12 cellular contexts compared by ENCODE assay signal in genomic region chrX:47579537-47579936, GRCh38. TPM values are rescaled to one million over a fixed set of nuclear protein-coding genes. Genes with fewer than 3 reads are reported as not detected.
DNase-seq lines count a peak whose midpoint lies in the region; ATAC-seq, FAIRE-seq and TF ChIP-seq lines count a peak whose summit lies in the region.
"Had no signal": no experiment of that assay in that cellular context is flagged by ENCODE, and none has a peak within 500 bp of the region (broad histone marks: within the 10 kb centered on the region; RNA-seq: fewer than 3 reads in every experiment).

No MANE protein-coding gene starts in this region.

- intact Hi-C loops in right cardiac atrium (cut with DNase I) (no loop called here), Right ventricle myocardium superior (cut with DNase I) (no loop called here), esophagus muscularis mucosa (cut with DNase I) (no loop called here)

- DNase-seq in right cardiac atrium, result no peak
- no peak for DNase-seq in Right ventricle myocardium superior
- DNase-seq in RWPE1 (ENCODE audit: low spot score), result peak; percentile 13
- DNase-seq in esophagus muscularis mucosa (ENCODE audit: extremely low spot score), result peak; percentile 90
- no peak for DNase-seq in stimulated activated naive CD8-positive, alpha-beta T cell treated with anti-CD3 and anti-CD28 coated beads, Interleukin-15, Interleukin-2, amounts not matched to agents 100 U/mL and 50 U/mL, for 24 hours
- no peak for DNase-seq in HT-29 (ENCODE audit: low spot score)
- DNase-seq in small intestine, result no peak
- DNase-seq in Kasumi-1 (lab: John Stamatoyannopoulos, UW), result no peak
- DNase-seq: COR-L47, naive B cell, NCI-H1105 treated with DMSO at 0.1 percent for 48 hours had no signal

- H3K27ac ChIP-seq in right cardiac atrium (ENCODE audit: low read length), result no peak overlapping the region
- peak overlapping the region; percentile 62 for H3K27ac ChIP-seq in RWPE1
- no peak overlapping the region for H3K27ac ChIP-seq in esophagus muscularis mucosa (replicated peaks in 1 of 4)
- peak overlapping the region in 1 of 2 donors; percentile 60 for H3K27ac ChIP-seq in small intestine (ENCODE audit: low read depth in 1 of 2, low read length in 1 of 2)

- H3K9me3 ChIP-seq in right cardiac atrium (ENCODE audit: control insufficient read depth, low read length), result no peaks in the 10 kb centered on the region
- H3K9me3 ChIP-seq in esophagus muscularis mucosa, result no peaks in the 10 kb centered on the region
- no peaks in the 10 kb centered on the region for H3K9me3 ChIP-seq in small intestine (ENCODE audit: control insufficient read depth, low read depth)
- H3K9me3 ChIP-seq: ascending aorta had no signal

- ATAC-seq in right cardiac atrium (peak; percentile 10 to 15), Right ventricle myocardium superior (ENCODE audit: poor library complexity) (no peak)
- peak; percentile 53 for ATAC-seq in stimulated activated naive CD8-positive, alpha-beta T cell treated with anti-CD3 and anti-CD28 coated beads, Interleukin-15, Interleukin-2, amounts not matched to agents 100 U/mL and 50 U/mL, for 24 hours

- CTCF ChIA-PET in RWPE1 (lab: Yijun Ruan, JAX), result no interaction called here

- POLR2A ChIA-PET in RWPE1 (lab: Yijun Ruan, JAX; ENCODE audit: low non-redundant PET), result no interaction called here

- H3K4me1 ChIP-seq in right cardiac atrium (ENCODE audit: control insufficient read depth, insufficient read depth, low read length), result no peaks in the 10 kb centered on the region
- H3K4me1 ChIP-seq in esophagus muscularis mucosa, result peaks cover 0 to 25% (median 20%) of the 10 kb centered on the region in 4 donors
- no peaks in the 10 kb centered on the region for H3K4me1 ChIP-seq in small intestine (ENCODE audit: control insufficient read depth in 2 of 2, insufficient read depth in 1 of 2, low read depth in 1 of 2, low read length in 1 of 2)

- FAIRE-seq in small intestine (lab: Jason Lieb, UNC), result no peak

- H3K36me3 ChIP-seq in esophagus muscularis mucosa (no peaks in the 10 kb centered on the region), small intestine (ENCODE audit: control insufficient read depth in 2 of 2, insufficient read depth in 2 of 2, low read length in 2 of 2) (no peaks in the 10 kb centered on the region)
- H3K36me3 ChIP-seq: ascending aorta had no signal

- TF ChIP-seq CTCF in RWPE1 (conservative IDR thresholded peaks at IDR 0.05; ENCODE audit: low read depth) (no peak), esophagus muscularis mucosa (IDR thresholded peaks at IDR 0.05) (no peak)

- H3K27me3 ChIP-seq in right cardiac atrium (ENCODE audit: control insufficient read depth, insufficient read depth) (no peaks in the 10 kb centered on the region), esophagus muscularis mucosa (peaks cover 0 to 1% (median 0%) of the 10 kb centered on the region in 4 donors), small intestine (ENCODE audit: control insufficient read depth in 2 of 2, insufficient read depth in 2 of 2, low read length in 2 of 2) (no peaks in the 10 kb centered on the region)
- H3K27me3 ChIP-seq: ascending aorta had no signal

- TF ChIP-seq POLR2A in esophagus muscularis mucosa (IDR thresholded peaks at IDR 0.05; ENCODE audit: low read depth), result no peak

- H3K4me3 ChIP-seq in right cardiac atrium (ENCODE audit: low read length), result no peak overlapping the region
- no peak overlapping the region for H3K4me3 ChIP-seq in esophagus muscularis mucosa
- H3K4me3 ChIP-seq in small intestine (ENCODE audit: low read depth in 1 of 2, low read length in 2 of 2), result no peak overlapping the region
- H3K4me3 ChIP-seq: ascending aorta had no signal

- 56% methylated on average over 9 of the region's 9 CpGs for WGBS in right cardiac atrium
- 63% methylated on average over 9 of the region's 9 CpGs for WGBS in esophagus muscularis mucosa
- 46 to 61% (median 54%) methylated on average over 9 of the region's 9 CpGs for WGBS in small intestine, 3 donors

- TF ChIP-seq EP300 in esophagus muscularis mucosa (IDR thresholded peaks at IDR 0.05), result no peak

RNA-seq across cellular contexts. Expression of gene TIMP1, which starts 2.7 kb away (rescaled TPM):
- total RNA-seq in right cardiac atrium, result 100 to 1,000 TPM; 254 to 515 (median 403) TPM
- polyA plus RNA-seq in right cardiac atrium, result 284 TPM
- total RNA-seq in Right ventricle myocardium superior, result 62.7 TPM
- 100 to 1,000 TPM in 3 of 4 donors, 10 to 100 TPM in 1; 82.6 to 251 (median 178) TPM for total RNA-seq in esophagus muscularis mucosa
- 116 and 127 TPM in 2 replicates for total RNA-seq in HT-29 (2014; rRNA removed; shearing (Covaris generic))
- 100 to 1,000 TPM in 1 of 3 donors, 10 to 100 TPM in 2; 19.5 to 196 (median 32.2) TPM for polyA plus RNA-seq in small intestine

RNA-seq across cellular contexts. Expression of gene ARAF, which starts 18.5 kb away (rescaled TPM):
- total RNA-seq in right cardiac atrium (10 to 100 TPM; 65.9 to 73.2 (median 69.2) TPM), Right ventricle myocardium superior (65.7 TPM), esophagus muscularis mucosa (10 to 100 TPM; 39.3 to 49.6 (median 42.8) TPM)
- polyA plus RNA-seq in right cardiac atrium (33.2 TPM), small intestine (10 to 100 TPM; 43.0 to 92.1 (median 76.9) TPM)
- 47.0 and 55.7 TPM in 2 replicates for total RNA-seq in HT-29 (2014; rRNA removed; shearing (Covaris generic))

RNA-seq across cellular contexts. Expression of gene SYN1, which starts 40.1 kb away (rescaled TPM):
- total RNA-seq in right cardiac atrium (10 to 100 TPM in 2 of 4 donors, 1 to 10 TPM in 2; 8.6 to 17.5 (median 13.0) TPM), Right ventricle myocardium superior (10.9 TPM), esophagus muscularis mucosa (under 1 TPM; 0.42 to 0.98 (median 0.56) TPM)
- polyA plus RNA-seq in right cardiac atrium (21.9 TPM), small intestine (1 to 10 TPM in 1 of 3 donors, under 1 TPM in 1, not detected in 1; 0.27 to 3.0 TPM)
- not detected in 2 replicates for total RNA-seq in HT-29 (2014; rRNA removed; shearing (Covaris generic))

RNA-seq across cellular contexts. Expression of gene CFP, which starts 50.2 kb away (rescaled TPM):
- total RNA-seq in right cardiac atrium (1 to 10 TPM; 6.1 to 7.7 (median 7.4) TPM), Right ventricle myocardium superior (2.6 TPM), esophagus muscularis mucosa (10 to 100 TPM in 2 of 4 donors, 1 to 10 TPM in 2; 6.8 to 16.1 (median 9.9) TPM)
- polyA plus RNA-seq in right cardiac atrium (4.7 TPM), small intestine (1 to 10 TPM in 2 of 3 donors, under 1 TPM in 1; 0.45 to 5.5 (median 4.1) TPM)
- total RNA-seq in HT-29 (2014; rRNA removed; shearing (Covaris generic)), result 0.21 and 0.56 TPM in 2 replicates

Comparison
In these comparisons a context has a peak if more than half of its experiments do, and no peak if none do; other contexts are left out.
1. DNase-seq: peak in RWPE1 (single experiment) and esophagus muscularis mucosa (single experiment); none in right cardiac atrium (0 of 3), Right ventricle myocardium superior (single experiment), stimulated activated naive CD8-positive, alpha-beta T cell treated with anti-CD3 and anti-CD28 coated beads, Interleukin-15, Interleukin-2, amounts not matched to agents 100 U/mL and 50 U/mL, for 24 hours (single experiment), HT-29 (single experiment), small intestine (single experiment) and Kasumi-1 (0 of 2).